Comparison of ENCODE assay signal across 25 cellular contexts in the genomic region with DNA sequence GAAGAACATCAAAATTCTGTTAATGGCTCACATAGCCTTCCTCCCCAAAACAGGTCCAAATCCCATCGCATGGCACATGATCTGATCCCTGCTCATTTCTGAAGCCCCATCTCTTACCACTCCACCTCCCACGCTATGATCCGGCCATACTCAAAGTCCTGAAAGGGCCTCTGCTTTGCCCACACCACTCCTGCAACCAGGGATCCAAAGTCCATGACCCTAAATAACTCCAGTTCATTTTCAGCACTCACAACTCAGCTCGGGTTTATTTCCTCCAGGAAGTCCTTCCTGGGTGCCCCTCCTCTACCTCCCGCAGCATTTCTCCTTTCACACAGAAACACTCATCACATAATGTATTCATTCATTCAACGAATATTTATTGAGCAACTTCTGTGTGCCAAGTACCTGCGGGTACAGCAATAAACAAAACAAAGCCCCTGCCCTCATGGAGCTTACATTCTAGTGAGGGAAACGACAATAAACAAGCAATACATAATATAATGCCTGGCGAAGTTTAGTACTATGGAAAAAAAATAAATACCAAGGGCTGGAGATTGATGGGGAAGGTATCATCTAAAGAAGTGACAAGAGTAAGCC. TPM values are rescaled to one million over a fixed set of nuclear protein-coding genes. Genes with fewer than 3 reads are reported as not detected.
DNase-seq lines count a peak whose midpoint lies in the region; ATAC-seq and TF ChIP-seq lines count a peak whose summit lies in the region.
"Had no signal": no experiment of that assay in that cellular context is flagged by ENCODE, and none has a peak within 500 bp of the region (broad histone marks: within the 10 kb centered on the region; RNA-seq: fewer than 3 reads in every experiment).

No MANE protein-coding gene starts in this region.

- H3K4me3 Mint-ChIP-seq in HFFc6, result no peak overlapping the region
- peak overlapping the region; percentile 49 for H3K4me3 Mint-ChIP-seq in natural killer cell
- H3K4me3 Mint-ChIP-seq: activated naive CD8-positive, alpha-beta T cell treated with anti-CD3 and anti-CD28 coated beads, Interleukin-2, amount 10 ng/mL, durations not matched to agents 7 days and 5 days; nephron progenitor cell; T-helper 2 cell treated with Interferon-gamma antibody and Interleukin-4, amounts not matched to agents 5 μg/mL and 100 μg/mL, for 36 hours had no signal

- H3K9me3 Mint-ChIP-seq in HFFc6 (no peaks in the 10 kb centered on the region), natural killer cell (no peaks in the 10 kb centered on the region)
- H3K9me3 Mint-ChIP-seq: activated CD4-positive, alpha-beta T cell treated with anti-CD3 and anti-CD28 coated beads, Interleukin-2, amount 10 ng/mL, durations not matched to agents 24 days and 14 days; activated naive CD8-positive, alpha-beta T cell treated with anti-CD3 and anti-CD28 coated beads, Interleukin-2, amount 10 ng/mL, durations not matched to agents 7 days and 5 days; activated T-helper 2 cell treated with anti-CD3 and anti-CD28 coated beads, Interferon-gamma antibody, Interleukin-2, Interleukin-4, amounts not matched to agents 10 μg/mL and 5 μg/mL and 100 μg/mL, durations not matched to agents 14 hours and 24 hours and 36 hours; effector memory CD8-positive, alpha-beta T cell; nephron progenitor cell; T-helper 2 cell treated with Interferon-gamma antibody and Interleukin-4, amounts not matched to agents 5 μg/mL and 100 μg/mL, for 36 hours had no signal

- ATAC-seq in natural killer cell (no peak), GM21526 (IDR thresholded peaks at IDR 0.05; ENCODE audit: low FRiP score, unreplicated experiment) (no peak)
- ATAC-seq: effector memory CD8-positive, alpha-beta T cell; foreskin keratinocyte; HCT116; left lung; SK-N-SH treated with all-trans-retinoic acid at 6 μM for 48 hours had no signal

- H3K27ac ChIP-seq in cingulate gyrus (ENCODE audit: low read depth, low read length), result peak overlapping the region; percentile 67
- H3K27ac ChIP-seq in temporal lobe (ENCODE audit: low read depth, low read length), result peak overlapping the region; percentile 68
- H3K27ac ChIP-seq: C4-2B, foreskin keratinocyte, HL-60, left lung, uterus, VCaP had no signal

- H3K36me3 Mint-ChIP-seq in HFFc6 (ENCODE audit: low read depth) (no peaks in the 10 kb centered on the region), natural killer cell (no peaks in the 10 kb centered on the region)
- H3K36me3 Mint-ChIP-seq: activated naive CD8-positive, alpha-beta T cell treated with anti-CD3 and anti-CD28 coated beads, Interleukin-2, amount 10 ng/mL, durations not matched to agents 7 days and 5 days had no signal

- H3K27me3 Mint-ChIP-seq in HFFc6 (ENCODE audit: insufficient read depth) (no peaks in the 10 kb centered on the region; the same call in 1 of the 2 replicates), natural killer cell (ENCODE audit: low read depth in 2 of 2) (no peaks in the 10 kb centered on the region)
- H3K27me3 Mint-ChIP-seq: effector memory CD8-positive, alpha-beta T cell had no signal

- intact Hi-C loops in natural killer cell (cut with micrococcal nuclease), result loop anchor here (10.0 kb wide), 1 partner anchor 364 kb away; no protein-coding TSS in a partner anchor

- peaks cover 50% of the 10 kb centered on the region for H3K4me1 Mint-ChIP-seq in HFFc6 (ENCODE audit: low read depth)
- H3K4me1 Mint-ChIP-seq in natural killer cell, result peaks cover 42 to 43% of the 10 kb centered on the region in 2 donors

- DNase-seq in HFFc6 (no peak), natural killer cell (no peak), SIG-M5 treated with dmso at 0.1 percent for 504 hours (lab: John Stamatoyannopoulos, UW; ENCODE audit: unreplicated experiment) (no peak), T-helper 9 cell (no peak)
- DNase-seq: activated CD4-positive, alpha-beta T cell treated with anti-CD3 and anti-CD28 coated beads, Interleukin-2, amount 10 ng/mL, durations not matched to agents 24 days and 14 days; activated naive CD8-positive, alpha-beta T cell treated with anti-CD3 and anti-CD28 coated beads, Interleukin-2, amount 10 ng/mL, durations not matched to agents 7 days and 5 days; effector memory CD8-positive, alpha-beta T cell; foreskin keratinocyte; left lung; NCI-H1105 treated with DMSO at 0.1 percent for 48 hours; NCI-H446; nephron progenitor cell; OCI-M1; posterior cingulate gyrus; uterus had no signal

- H3K27ac Mint-ChIP-seq in HFFc6, result peak overlapping the region; percentile 35; the same call in 1 of the 2 replicates
- H3K27ac Mint-ChIP-seq in natural killer cell, result no peak overlapping the region
- H3K27ac Mint-ChIP-seq: activated CD4-positive, alpha-beta T cell treated with anti-CD3 and anti-CD28 coated beads, Interleukin-2, amount 10 ng/mL, durations not matched to agents 24 days and 14 days; activated naive CD8-positive, alpha-beta T cell treated with anti-CD3 and anti-CD28 coated beads, Interleukin-2, amount 10 ng/mL, durations not matched to agents 7 days and 5 days; activated T-helper 2 cell treated with anti-CD3 and anti-CD28 coated beads, Interferon-gamma antibody, Interleukin-2, Interleukin-4, amounts not matched to agents 10 μg/mL and 5 μg/mL and 100 μg/mL, durations not matched to agents 14 hours and 24 hours and 36 hours; effector memory CD8-positive, alpha-beta T cell; nephron progenitor cell; T-helper 2 cell treated with Interferon-gamma antibody and Interleukin-4, amounts not matched to agents 5 μg/mL and 100 μg/mL, for 36 hours had no signal

- TF ChIP-seq CTCF in HFFc6 (IDR thresholded peaks at IDR 0.05) (no peak), natural killer cell (IDR thresholded peaks at IDR 0.05) (no peak)

RNA-seq across cellular contexts. Expression of gene TTLL11, which starts 2.7 kb away (rescaled TPM):
- 10 to 100 TPM in 1 of 6 experiments, 1 to 10 TPM in 5; 6.9 to 10.2 (median 8.3) TPM for total RNA-seq in HFFc6 (2021; fragmentation: NEBNext Ultra II Directional; extraction: Animal tissue kit (Norgen Biotek cat#: 25700))
- 1 to 10 TPM; 3.4 to 4.6 (median 3.6) TPM for total RNA-seq in natural killer cell
- 13.3 TPM for total RNA-seq in temporal lobe
